ENCODE assay signal across 20 cellular contexts in the genomic region with DNA sequence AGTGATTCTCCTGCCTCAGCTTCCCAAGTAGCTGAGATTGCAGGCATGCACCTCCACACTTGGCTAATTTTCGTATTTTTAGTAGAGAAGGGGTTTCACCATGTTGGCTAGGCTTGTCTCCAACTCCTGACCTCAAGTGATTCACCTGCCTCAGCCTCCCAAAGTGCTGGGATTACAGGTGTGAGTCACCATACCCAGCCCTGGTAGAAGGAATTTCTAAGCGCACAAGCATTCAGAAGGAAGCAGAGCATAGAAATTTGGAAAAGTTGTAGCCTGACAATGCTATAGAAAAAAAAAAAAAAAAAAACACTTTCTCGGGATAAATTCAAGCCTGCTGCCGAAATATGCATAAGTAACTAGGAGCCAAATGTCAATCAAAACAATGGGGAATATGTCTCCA.
"Had no signal": no experiment of that assay in that cellular context is flagged by ENCODE, and none has a peak within 500 bp of the region (broad histone marks: within the 10 kb centered on the region; RNA-seq: fewer than 3 reads in every experiment).

No MANE protein-coding gene starts in this region.

- H3K9me3 ChIP-seq: body of pancreas had no signal

- H3K4me3 ChIP-seq: body of pancreas had no signal

- DNase-seq: activated CD4-positive, alpha-beta T cell treated with anti-CD3 and anti-CD28 coated beads for 4 hours; activated CD8-positive, alpha-beta memory T cell treated with anti-CD3 and anti-CD28 coated beads, Interleukin-2, amount 50 U/mL, for 4 hours; activated CD8-positive, alpha-beta T cell treated with anti-CD3 and anti-CD28 coated beads for 36 hours; activated naive CD4-positive, alpha-beta T cell treated with anti-CD3 and anti-CD28 coated beads, Interleukin-2, amount 50 U/mL, for 16 hours; activated naive CD8-positive, alpha-beta T cell treated with anti-CD3 and anti-CD28 coated beads, Interleukin-2, amount 10 ng/mL, durations not matched to agents 7 days and 5 days; aorta; body of pancreas; MM.1S; NCI-H1105; NCI-H1436; NCI-H1694 treated with DMSO at 0.1 percent for 48 hours; NCI-H2029 treated with DMSO at 0.1 percent for 48 hours; NCI-H510A treated with DMSO at 0.1 percent for 48 hours; NCI-H69; NK-92 treated with Interleukin-12 subunit alpha and Interleukin-12 subunit beta, amount 100 ng/mL, for 24 hours; SIG-M5; T-helper 17 cell; T1000; WERI-Rb-1 had no signal

- H3K4me2 ChIP-seq: KMS-11 had no signal

- H3K9ac ChIP-seq: KMS-11 had no signal

- ATAC-seq: activated CD8-positive, alpha-beta T cell treated with anti-CD3 and anti-CD28 coated beads for 36 hours; body of pancreas; T-helper 17 cell had no signal

- H3K27ac ChIP-seq: body of pancreas, KMS-11, WERI-Rb-1 had no signal

- H3K27me3 ChIP-seq: body of pancreas had no signal

- H3K36me3 ChIP-seq: WERI-Rb-1 had no signal

- H3K4me1 ChIP-seq: body of pancreas had no signal
